In genomic region chr2:11775384-11775783, GRCh38 we compare ENCODE assay signal across 8 cellular contexts. TPM values are rescaled to one million over a fixed set of nuclear protein-coding genes. Genes with fewer than 3 reads are reported as not detected.
DNase-seq lines count a peak whose midpoint lies in the region; ATAC-seq and TF ChIP-seq lines count a peak whose summit lies in the region.

No MANE protein-coding gene starts in this region.

- TF ChIP-seq CTCF in activated B cell treated with CpG ODN at 0.5 μM for 24 hours (IDR thresholded peaks at IDR 0.05) (no peak), BE2C (IDR thresholded peaks at IDR 0.05; ENCODE audit: low read depth, low read length) (no peak)

- H3K79me2 ChIP-seq in ACC112 (ENCODE audit: control insufficient read depth, insufficient read depth, low read length, unreplicated experiment): no peaks in the 10 kb centered on the region

- peak; percentile 79 for ATAC-seq in GM18873 (IDR thresholded peaks at IDR 0.05; ENCODE audit: low FRiP score, unreplicated experiment)
- ATAC-seq in HG03045 (IDR thresholded peaks at IDR 0.05; ENCODE audit: unreplicated experiment): peak; percentile 73
- peak; percentile 54 for ATAC-seq in activated B cell treated with CpG ODN at 0.5 μM for 24 hours (ENCODE audit: low read depth)

- H2AFZ ChIP-seq in ACC112 (ENCODE audit: low read length, unreplicated experiment): no peak overlapping the region

- H3K36me3 Mint-ChIP-seq in activated B cell treated with CpG ODN at 0.5 μM for 24 hours (ENCODE audit: low read depth): peaks cover 70% of the 10 kb centered on the region

- DNase-seq in activated B cell treated with CpG ODN at 0.5 μM for 24 hours (no peak), DMS 273 (lab: John Stamatoyannopoulos, UW; ENCODE audit: unreplicated experiment) (no peak), HUDEP-2 (lab: John Stamatoyannopoulos, UW; ENCODE audit: unreplicated experiment in 76 of 76) (no peak), amygdala (lab: John Stamatoyannopoulos, UW) (no peak), BE2C (no peak)

- H3K4me1 Mint-ChIP-seq in activated B cell treated with CpG ODN at 0.5 μM for 24 hours: peaks cover 32% of the 10 kb centered on the region

- H3K36me3 ChIP-seq in ACC112 (ENCODE audit: insufficient read depth, low read length) (no peaks in the 10 kb centered on the region), BE2C (peaks cover 77% of the 10 kb centered on the region)

- peak overlapping the region; percentile 75 for H3K27ac Mint-ChIP-seq in activated B cell treated with CpG ODN at 0.5 μM for 24 hours

- H3K9me3 ChIP-seq in BE2C: no peaks in the 10 kb centered on the region; the same call in 1 of the 2 replicates

- POLR2A ChIA-PET in activated B cell treated with CpG ODN at 0.5 μM for 24 hours (lab: Charles Lee): interaction anchor here (0.6 to 1.3 kb wide), 4 partner anchors 22 to 79 kb away, joined by 3 to 6 read pairs (median 3); partner anchors contain the start of gene LPIN1

- intact Hi-C loops in activated B cell treated with CpG ODN at 0.5 μM for 24 hours (cut with micrococcal nuclease): loop anchor here (1.0 kb wide), 1 partner anchor 21 kb away; no protein-coding TSS in a partner anchor

- no peaks in the 10 kb centered on the region for H3K27me3 Mint-ChIP-seq in activated B cell treated with CpG ODN at 0.5 μM for 24 hours

- H3K4me1 ChIP-seq in ACC112 (ENCODE audit: control insufficient read depth, insufficient read depth, low read length, unreplicated experiment) (peaks cover 19% of the 10 kb centered on the region), BE2C (peaks cover 25% of the 10 kb centered on the region)

- H3K4me3 ChIP-seq in ACC112 (ENCODE audit: low read depth, low read length): peak overlapping the region; percentile 68
- H3K4me3 ChIP-seq in BE2C (ENCODE audit: low read depth, low read length): no peak overlapping the region

- no peaks in the 10 kb centered on the region for H3K9me3 Mint-ChIP-seq in activated B cell treated with CpG ODN at 0.5 μM for 24 hours

- CTCF ChIA-PET in activated B cell treated with CpG ODN at 0.5 μM for 24 hours (lab: Charles Lee): interaction anchor here (1.0 to 3.0 kb wide), 4 partner anchors 10 to 82 kb away, joined by 3 to 7 read pairs (median 3); partner anchors contain the start of gene LPIN1

- peak overlapping the region; percentile 57 for H3K4me3 Mint-ChIP-seq in activated B cell treated with CpG ODN at 0.5 μM for 24 hours

- H3K27me3 ChIP-seq in ACC112 (ENCODE audit: insufficient read depth, low read length): no peaks in the 10 kb centered on the region
- H3K27me3 ChIP-seq in BE2C: no peaks in the 10 kb centered on the region

- H3K27ac ChIP-seq in ACC112 (ENCODE audit: low read depth, low read length): peak overlapping the region; percentile 67

RNA-seq across cellular contexts. Expression of gene LPIN1, which starts 29.0 kb away (rescaled TPM):
- 59.1 and 74.3 TPM in 2 replicates for total RNA-seq in activated B cell treated with CpG ODN at 0.5 μM for 24 hours
- 89.6 TPM for polyA plus RNA-seq in BE2C (2012; ENCODE audit: insufficient read depth, insufficient read length, low read depth)
